In the genomic region with DNA sequence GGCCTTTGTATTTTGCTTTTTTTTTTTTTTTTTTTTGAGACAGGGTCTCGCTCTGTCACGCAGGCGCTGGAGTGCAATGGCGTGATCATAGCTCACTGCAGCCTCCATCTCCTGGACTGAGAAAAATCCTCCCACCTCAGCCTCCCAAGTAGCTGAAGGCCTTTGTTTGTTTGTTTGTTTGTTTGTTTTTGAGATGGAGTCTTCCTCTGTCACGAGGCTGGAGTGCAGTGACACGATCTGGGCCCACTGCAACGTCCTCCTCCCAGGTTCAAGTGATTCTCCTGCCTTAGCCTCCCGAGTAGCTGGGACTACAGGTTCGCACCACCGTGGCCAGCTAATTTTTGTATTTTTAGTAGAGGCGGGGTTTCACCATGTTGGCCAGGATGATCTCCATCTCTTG, we compare ENCODE assay signal across 8 cellular contexts. TPM values are rescaled to one million over a fixed set of nuclear protein-coding genes. Genes with fewer than 3 reads are reported as not detected.
DNase-seq lines count a peak whose midpoint lies in the region; ATAC-seq, FAIRE-seq and TF ChIP-seq lines count a peak whose summit lies in the region.
"Not testable (repeated sequence)": the region's sequence is repeated elsewhere in the genome, so short reads cannot be mapped to it uniquely, and the experiment has no call there.

No MANE protein-coding gene starts in this region.

- not testable (repeated sequence) for TF ChIP-seq RAD21 in K562 (CRISPR knock-in tag; conservative IDR thresholded peaks at IDR 0.05 in 1 of 2, IDR thresholded peaks at IDR 0.05 in 1 of 2)

- H3K4me1 ChIP-seq in GM23248 (ENCODE audit: insufficient read depth) = peaks cover 50% of the 10 kb centered on the region
- peaks cover 21% of the 10 kb centered on the region for H3K4me1 ChIP-seq in RWPE2 (ENCODE audit: insufficient read depth, poor library complexity, severe bottlenecking)
- H3K4me1 ChIP-seq in K562 (replicated peaks in 1 of 2; ENCODE audit: control insufficient read depth in 2 of 2, insufficient read depth in 2 of 2, low read length in 2 of 2) = peaks cover 40 to 44% of the 10 kb centered on the region in 2 experiments
- peaks cover 12 to 30% (median 19%) of the 10 kb centered on the region in 3 donors for H3K4me1 ChIP-seq in skeletal muscle tissue (ENCODE audit: control insufficient read depth in 3 of 3, insufficient read depth in 3 of 3, low read length in 3 of 3)

- POLR2A ChIA-PET in K562 (lab: Yijun Ruan, JAX) = interaction anchor here (0.7 to 8.8 kb wide), 23 partner anchors 8 to 1020 kb away, joined by 3 to 109 read pairs (median 4); no protein-coding TSS in a partner anchor

- H3K36me3 ChIP-seq in GM23248 (ENCODE audit: low read depth); skeletal muscle tissue (ENCODE audit: control insufficient read depth in 3 of 3, insufficient read depth in 3 of 3, low read length in 3 of 3): not testable (repeated sequence)
- H3K36me3 ChIP-seq in RWPE2 (ENCODE audit: low read depth) (peaks cover 39% of the 10 kb centered on the region), K562 (ENCODE audit: control insufficient read depth, insufficient read depth, low read length) (peaks cover 43% of the 10 kb centered on the region)

- peak overlapping the region; percentile 97 for H3K4me2 ChIP-seq in GM23248 (ENCODE audit: unreplicated experiment)
- H3K4me2 ChIP-seq in K562 (ENCODE audit: insufficient read depth, low read length) = peak overlapping the region; percentile 99

- H3K27ac ChIP-seq in 22Rv1 (peak overlapping the region; percentile 91; the same call in 1 of the 2 replicates), GM23248 (peak overlapping the region; percentile 81), RWPE2 (ENCODE audit: poor library complexity, severe bottlenecking) (peak overlapping the region; percentile 89), epithelial cell of prostate (peak overlapping the region; percentile 94), skeletal muscle tissue (ENCODE audit: low read depth, low read length) (peak overlapping the region; percentile 93)
- not testable (repeated sequence) for H3K27ac ChIP-seq in K562 (ENCODE audit: extremely low read depth, low read depth, low read length)

- H3K4me1 Mint-ChIP-seq in nephron progenitor cell = peaks cover 47% of the 10 kb centered on the region

- not testable (repeated sequence) for H3K9me2 ChIP-seq in GM23248 (ENCODE audit: insufficient read depth)

- BruUV-seq in K562 (replicated peaks; lab: Mats Ljungman, UMichigan) = not testable (repeated sequence)

- peak overlapping the region; percentile 88 for H3K9ac ChIP-seq in GM23248
- H3K9ac ChIP-seq in K562 (ENCODE audit: insufficient read depth in 1 of 2, low read depth in 2 of 2, low read length in 2 of 2) = not testable (repeated sequence)
- peak overlapping the region in 1 of 3 donors; percentile 33 for H3K9ac ChIP-seq in skeletal muscle tissue (ENCODE audit: low read depth in 1 of 3, low read length in 3 of 3)

- H3K9me3 ChIP-seq in GM23248 (ENCODE audit: low read depth); RWPE2 (ENCODE audit: severe bottlenecking); K562 (replicated peaks; ENCODE audit: control insufficient read depth, insufficient read depth, low read depth, low read length); iPS-18c (ENCODE audit: control insufficient read depth, insufficient read depth, low read length); skeletal muscle tissue (ENCODE audit: control insufficient read depth in 3 of 3, low read length in 3 of 3): not testable (repeated sequence)

- H3F3A ChIP-seq in GM23248 (ENCODE audit: insufficient read depth) = peaks cover 50% of the 10 kb centered on the region

- CTCF ChIA-PET in K562 (lab: Yijun Ruan, JAX; ENCODE audit: low intra/inter-chr PET ratio) = not testable (repeated sequence)

- in situ Hi-C loops in GM23248 (cut with MboI); K562 (cut with MboI): not testable (repeated sequence)

- intact Hi-C loops in K562 (cut with micrococcal nuclease) = not testable (repeated sequence)

- FAIRE-seq in K562 (lab: Jason Lieb, UNC) = not testable (repeated sequence)

- H3K79me2 ChIP-seq in GM23248 (ENCODE audit: insufficient read depth) = peaks cover 73% of the 10 kb centered on the region
- H3K79me2 ChIP-seq in K562 (ENCODE audit: control insufficient read depth, insufficient read depth, low read length) = peaks cover 73% of the 10 kb centered on the region

- H3K4me3 Mint-ChIP-seq in nephron progenitor cell = peak overlapping the region; percentile 98

- not testable (repeated sequence) for H2AFZ ChIP-seq in GM23248; K562 (ENCODE audit: low read depth, low read length)

- not testable (repeated sequence) for H3K27ac Mint-ChIP-seq in nephron progenitor cell

- TF ChIP-seq EP300 in K562 (IDR thresholded peaks at IDR 0.05; ENCODE audit: low read length) = not testable (repeated sequence)

- not testable (repeated sequence) for DNase-seq in GM23248; RWPE2 (ENCODE audit: low spot score); K562 (ENCODE audit: extremely low read depth in 1 of 4, low spot score in 3 of 4); epithelial cell of prostate (ENCODE audit: low read depth, low spot score); nephron progenitor cell

- H3K4me3 ChIP-seq in GM23248 = peak overlapping the region; percentile 99
- H3K4me3 ChIP-seq in RWPE2 (ENCODE audit: severe bottlenecking) = not testable (repeated sequence)
- H3K4me3 ChIP-seq in K562 = peak overlapping the region; percentile 94
- H3K4me3 ChIP-seq in iPS-18c (ENCODE audit: insufficient read depth, low read depth, low read length) = peak overlapping the region; percentile 100; the same call in 1 of the 2 replicates
- peak overlapping the region; percentile 49 to 98 (median 96) for H3K4me3 ChIP-seq in skeletal muscle tissue (ENCODE audit: low read length in 3 of 3)

- H3K9me1 ChIP-seq in K562 (ENCODE audit: control insufficient read depth, insufficient read depth, low read length) = not testable (repeated sequence)

- not testable (repeated sequence) for TF ChIP-seq POLR2A in K562 (conservative IDR thresholded peaks at IDR 0.05)

- H3K36me3 Mint-ChIP-seq in nephron progenitor cell (ENCODE audit: low read depth) = peaks cover 19% of the 10 kb centered on the region

- H4K20me1 ChIP-seq in GM23248 (ENCODE audit: insufficient read depth) = not testable (repeated sequence)
- H4K20me1 ChIP-seq in K562 (replicated peaks; ENCODE audit: control insufficient read depth, insufficient read depth, low read length) = peaks cover 19% of the 10 kb centered on the region; the same call in 1 of the 2 replicates

- H3K9me3 Mint-ChIP-seq in nephron progenitor cell = not testable (repeated sequence)

- ATAC-seq in RWPE2 (ENCODE audit: low read depth); K562: not testable (repeated sequence)

- H3K27me3 ChIP-seq in GM23248 (replicated peaks; ENCODE audit: insufficient read depth); RWPE2 (ENCODE audit: insufficient read depth, poor library complexity, severe bottlenecking); K562 (ENCODE audit: control insufficient read depth in 2 of 2, insufficient read depth in 2 of 2, low read length in 2 of 2); skeletal muscle tissue (ENCODE audit: control insufficient read depth in 3 of 3, insufficient read depth in 3 of 3, low read length in 3 of 3): not testable (repeated sequence)

- 68 to 72% methylated on average over 11 of the region's 11 CpGs for WGBS in GM23248 (ENCODE audit: low coverage in 1 of 2, low lambda C conversion rate in 2 of 2, missing lambda C conversion rate in 2 of 2), 2 experiments
- WGBS in K562 (ENCODE audit: insufficient coverage, low coverage, missing lambda C conversion rate) = 77% methylated on average over 9 of the region's 11 CpGs

- TF ChIP-seq CTCF in 22Rv1 (IDR thresholded peaks at IDR 0.05); RWPE2 (IDR thresholded peaks at IDR 0.05; ENCODE audit: poor library complexity, severe bottlenecking); K562 (IDR thresholded peaks at IDR 0.05 in 2 of 3, conservative IDR thresholded peaks at IDR 0.05 in 1 of 3; ENCODE audit: insufficient read depth in 2 of 3, low read depth in 1 of 3, low read length in 3 of 3); nephron progenitor cell (IDR thresholded peaks at IDR 0.05): not testable (repeated sequence)

- H3K27me3 Mint-ChIP-seq in nephron progenitor cell (ENCODE audit: low read depth, poor library complexity) = not testable (repeated sequence)

RNA-seq across cellular contexts. Expression of gene VCL, which starts 2.3 kb away (rescaled TPM):
- total RNA-seq in GM23248 (2014; rRNA removed; shearing (Covaris generic)) = 235 and 265 TPM in 2 replicates
- polyA plus RNA-seq in GM23248 (2016; fragmentation: Nextera tagmentation; extraction: Ambion mirVana) (177 and 180 TPM in 2 replicates), K562 (2011; rRNA removed) (138 and 154 TPM in 2 replicates), K562 (2014; fragmentation: Illumina TruSeq; extraction: Trizol) (111 and 117 TPM in 2 replicates), K562 (2014; fragmentation: Nextera tagmentation; extraction: Ambion mirVana) (10 to 100 TPM; 29.8 to 53.6 TPM), K562 (2014; rRNA removed) (65.6 and 72.8 TPM in 2 replicates)
- 187 and 268 TPM in 2 replicates for total RNA-seq in K562 (2011; cell fraction: chromatin; rRNA removed; ENCODE audit: low replicate concordance)
- 123 and 137 TPM in 2 replicates for total RNA-seq in K562 (2011; cell fraction: nucleolus; rRNA removed)
- total RNA-seq in K562 (2011; cell fraction: nucleoplasm; rRNA removed) = 175 and 236 TPM in 2 replicates
- total RNA-seq in K562 (2014; rRNA removed) (72.0 and 77.3 TPM in 2 replicates), K562 (2014; rRNA removed; fragmentation: Illumina TruSeq; extraction: Trizol) (76.4 and 81.4 TPM in 2 replicates), K562 (2015; rRNA removed; fragmentation: Illumina TruSeq; extraction: Trizol) (84.3 and 87.0 TPM in 2 replicates), K562 (2021) (180 and 186 TPM in 2 replicates), skeletal muscle tissue (83.0 TPM)
- polyA plus RNA-seq in K562 (2011; cell fraction: cytosol; rRNA removed) = 76.8 and 89.4 TPM in 2 replicates
- 176 and 196 TPM in 2 replicates for polyA plus RNA-seq in K562 (2011; cell fraction: nucleus; rRNA removed)
- 110 TPM in 2 replicates for polyA plus RNA-seq in K562 (2012)
- 163 and 186 TPM in 2 replicates for polyA minus RNA-seq in K562 (2011; rRNA and poly(A)+ RNA removed)
- polyA minus RNA-seq in K562 (2011; cell fraction: cytosol; rRNA and poly(A)+ RNA removed) = 91.8 and 115 TPM in 2 replicates
- polyA minus RNA-seq in K562 (2011; cell fraction: nucleus; rRNA and poly(A)+ RNA removed) = 133 and 174 TPM in 2 replicates
